Comparison of ENCODE assay signal across 19 cellular contexts in genomic region chrX:136906921-136907510, GRCh38.
"Had no signal": no experiment of that assay in that cellular context is flagged by ENCODE, and none has a peak within 500 bp of the region (broad histone marks: within the 10 kb centered on the region; RNA-seq: fewer than 3 reads in every experiment).

No MANE protein-coding gene starts in this region.

- DNase-seq: activated CD4-positive, alpha-beta memory T cell treated with anti-CD3 and anti-CD28 coated beads for 36 hours; activated CD4-positive, alpha-beta T cell treated with anti-CD3 and anti-CD28 coated beads for 48 hours; activated effector memory CD4-positive, alpha-beta T cell treated with Interleukin-2 at 50 U/mL for 16 hours; activated naive CD4-positive, alpha-beta T cell treated with anti-CD3 and anti-CD28 coated beads, Interleukin-2, amount 10 ng/mL, durations not matched to agents 7 days and 5 days; activated T-cell treated with anti-CD3 and anti-CD28 coated beads, Interleukin-2, amount 50 U/mL, for 72 hours; effector CD4-positive, alpha-beta T cell; foreskin fibroblast; spleen; stimulated activated CD4-positive, alpha-beta T cell treated with anti-CD3 and anti-CD28 coated beads, Interleukin-4, amount 100 ng/mL, for 24 hours; stimulated activated naive CD4-positive, alpha-beta T cell treated with Interleukin-2 at 50 U/mL for 16 hours; upper lobe of left lung had no signal

- ATAC-seq: activated T-cell treated with anti-CD3 and anti-CD28 coated beads, Interleukin-2, amount 50 U/mL, for 72 hours; body of pancreas; left colon had no signal

- H3K27me3 Mint-ChIP-seq: activated CD4-positive, alpha-beta memory T cell treated with anti-CD3 and anti-CD28 coated beads for 36 hours; activated naive CD4-positive, alpha-beta T cell treated with anti-CD3 and anti-CD28 coated beads, Interleukin-2, amount 10 ng/mL, durations not matched to agents 7 days and 5 days; dendritic cell treated with granulocyte-macrophage colony-stimulating factor and Interleukin-4, amounts not matched to agents 40 ng/mL and 50 ng/mL, for 4 days; memory B cell; progenitor cell of endocrine pancreas had no signal

- H3K4me3 ChIP-seq: body of pancreas, spleen, upper lobe of left lung had no signal

- H3K27ac ChIP-seq: body of pancreas, spleen, upper lobe of left lung had no signal

- H3K27me3 ChIP-seq: body of pancreas, spleen, upper lobe of left lung had no signal

- H3K4me3 Mint-ChIP-seq: activated CD4-positive, alpha-beta memory T cell treated with anti-CD3 and anti-CD28 coated beads for 36 hours; activated naive CD4-positive, alpha-beta T cell treated with anti-CD3 and anti-CD28 coated beads, Interleukin-2, amount 10 ng/mL, durations not matched to agents 7 days and 5 days; activated T-cell treated with anti-CD3 and anti-CD28 coated beads, Interleukin-2, amount 50 U/mL, for 72 hours; dendritic cell treated with granulocyte-macrophage colony-stimulating factor and Interleukin-4, amounts not matched to agents 40 ng/mL and 50 ng/mL, for 4 days; memory B cell; nephron progenitor cell had no signal

- H3K36me3 ChIP-seq: spleen, upper lobe of left lung had no signal

- H3K27ac Mint-ChIP-seq: activated CD4-positive, alpha-beta memory T cell treated with anti-CD3 and anti-CD28 coated beads for 36 hours; activated naive CD4-positive, alpha-beta T cell treated with anti-CD3 and anti-CD28 coated beads, Interleukin-2, amount 10 ng/mL, durations not matched to agents 7 days and 5 days; activated T-cell treated with anti-CD3 and anti-CD28 coated beads, Interleukin-2, amount 50 U/mL, for 72 hours; dendritic cell treated with granulocyte-macrophage colony-stimulating factor and Interleukin-4, amounts not matched to agents 40 ng/mL and 50 ng/mL, for 4 days; memory B cell; progenitor cell of endocrine pancreas had no signal

- H3K9me3 Mint-ChIP-seq: activated CD4-positive, alpha-beta memory T cell treated with anti-CD3 and anti-CD28 coated beads for 36 hours; activated naive CD4-positive, alpha-beta T cell treated with anti-CD3 and anti-CD28 coated beads, Interleukin-2, amount 10 ng/mL, durations not matched to agents 7 days and 5 days; activated T-cell treated with anti-CD3 and anti-CD28 coated beads, Interleukin-2, amount 50 U/mL, for 72 hours; dendritic cell treated with granulocyte-macrophage colony-stimulating factor and Interleukin-4, amounts not matched to agents 40 ng/mL and 50 ng/mL, for 4 days; memory B cell had no signal

- H3K9me3 ChIP-seq: body of pancreas, upper lobe of left lung had no signal

- H3K36me3 Mint-ChIP-seq: activated CD4-positive, alpha-beta memory T cell treated with anti-CD3 and anti-CD28 coated beads for 36 hours; activated naive CD4-positive, alpha-beta T cell treated with anti-CD3 and anti-CD28 coated beads, Interleukin-2, amount 10 ng/mL, durations not matched to agents 7 days and 5 days; memory B cell had no signal

- FAIRE-seq: endometrium, keratinocyte had no signal
